In the genomic region with DNA sequence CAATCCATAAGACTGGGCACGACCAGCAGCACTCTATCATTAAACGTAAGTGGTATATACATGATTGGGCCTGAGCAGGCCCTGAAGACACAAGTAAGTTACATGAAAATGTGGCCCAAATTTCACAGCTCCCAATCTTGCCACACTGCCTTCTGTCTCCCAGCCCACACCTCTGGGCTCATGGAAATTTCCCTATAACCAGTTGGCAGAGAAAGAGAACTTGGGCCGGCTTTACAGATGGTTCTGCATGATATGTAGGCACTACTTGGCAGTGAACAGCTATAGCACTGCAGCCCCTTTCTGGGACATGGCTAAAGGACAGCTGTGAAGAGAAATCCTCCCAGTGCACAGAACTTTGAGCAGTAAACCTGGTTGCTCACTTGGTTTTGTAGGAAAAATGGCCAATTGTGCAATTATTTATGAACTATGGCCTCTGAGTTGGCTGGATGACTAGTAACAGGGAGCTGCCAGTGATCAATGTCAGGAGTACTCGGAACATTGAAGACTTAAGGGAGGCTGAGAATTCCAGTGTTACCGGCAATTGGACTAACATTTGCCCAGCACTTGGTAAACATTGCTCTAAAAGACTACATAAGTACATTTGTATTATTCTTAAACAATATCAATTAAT, we compare ENCODE assay signal across 15 cellular contexts.
A peak's percentile ranks its signal among the peaks of the same experiment; 100 is the strongest.
DNase-seq lines count a peak whose midpoint lies in the region; ATAC-seq lines count a peak whose summit lies in the region.
"Had no signal": no experiment of that assay in that cellular context is flagged by ENCODE, and none has a peak within 500 bp of the region (broad histone marks: within the 10 kb centered on the region; RNA-seq: fewer than 3 reads in every experiment).

No MANE protein-coding gene starts in this region.

- DNase-seq in HuH-7 (ENCODE audit: low spot score), result peak; percentile 2
- peak; percentile 72 for DNase-seq in left lobe of liver (ENCODE audit: low spot score)
- DNase-seq in posterior cingulate gyrus, result peak in 8 of 10 donors; percentile 27 to 88 (median 44)
- no peak for DNase-seq in NOMO-1 treated with DMSO at 0.1 percent for 48 hours (lab: John Stamatoyannopoulos, UW; ENCODE audit: unreplicated experiment)
- no peak for DNase-seq in SHP77 treated with DMSO at 0.1 percent for 48 hours (lab: John Stamatoyannopoulos, UW)
- DNase-seq: C1 segment of cervical spinal cord, DMS79 treated with DMSO at 0.1 percent for 48 hours, H7, NCI-H1092 treated with DMSO at 0.1 percent for 48 hours, NCI-H187 treated with DMSO at 0.1 percent for 48 hours, NCI-H226, Peyer's patch had no signal

- H3K27ac ChIP-seq in angular gyrus (ENCODE audit: low read depth, low read length), result peak overlapping the region; percentile 37
- H3K27ac ChIP-seq: Peyer's patch, SK-N-MC had no signal

- ATAC-seq in left lobe of liver, result peak; percentile 95
- no peak for ATAC-seq in HG02885 (IDR thresholded peaks at IDR 0.05; ENCODE audit: poor library complexity, unreplicated experiment)

- intact Hi-C loops in posterior cingulate gyrus (cut with DNase I), result no loop called here

Comparison
In these comparisons a context has a peak if more than half of its experiments do, and no peak if none do; other contexts are left out.
1. DNase-seq: peak in HuH-7 (single experiment), left lobe of liver (single experiment) and posterior cingulate gyrus (8 of 10); none in NOMO-1 treated with DMSO at 0.1 percent for 48 hours (single experiment) and SHP77 treated with DMSO at 0.1 percent for 48 hours (single experiment).